Comparison of ENCODE assay signal across 20 cellular contexts in the genomic region with DNA sequence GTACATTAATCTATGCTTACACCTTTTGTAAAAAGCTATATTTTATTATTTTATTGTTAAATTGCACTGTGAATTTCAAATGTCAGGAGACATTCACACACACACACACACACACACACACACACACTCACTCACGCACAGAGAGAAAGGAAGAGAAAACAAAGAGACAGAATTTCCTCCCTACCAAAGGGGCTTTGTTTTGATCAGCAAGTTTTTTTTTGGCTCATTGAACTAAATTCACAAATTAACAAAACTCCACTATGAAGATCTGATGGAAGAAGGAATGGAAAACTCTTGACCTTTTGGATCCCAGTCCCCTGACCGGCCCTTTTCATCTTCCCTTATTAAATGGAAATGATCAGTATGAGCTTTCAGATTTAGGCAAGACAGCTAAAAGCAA.
"Had no signal": no experiment of that assay in that cellular context is flagged by ENCODE, and none has a peak within 500 bp of the region (broad histone marks: within the 10 kb centered on the region; RNA-seq: fewer than 3 reads in every experiment).

No MANE protein-coding gene starts in this region.

- H3K4me1 ChIP-seq: thyroid gland, upper lobe of right lung had no signal

- H3K27ac ChIP-seq: hepatocyte, neutrophil, stomach, thyroid gland, upper lobe of right lung had no signal

- H2AFZ ChIP-seq: hepatocyte had no signal

- H3K4me3 ChIP-seq: hepatocyte, sigmoid colon, stomach, thyroid gland, upper lobe of right lung had no signal

- H3K9me3 ChIP-seq: neutrophil, sigmoid colon, stomach, thyroid gland, upper lobe of right lung had no signal

- H3K4me2 ChIP-seq: hepatocyte had no signal

- H3K27me3 ChIP-seq: hepatocyte, neutrophil, sigmoid colon, stomach, thyroid gland, upper lobe of right lung had no signal

- FAIRE-seq: bronchial epithelial cell, endometrium, keratinocyte, small intestine had no signal

- DNase-seq: activated CD4-positive, alpha-beta T cell treated with anti-CD3 and anti-CD28 coated beads for 36 hours; activated CD4-positive, CD25-positive, alpha-beta regulatory T cell; activated naive CD4-positive, alpha-beta T cell; activated T-cell treated with anti-CD3 and anti-CD28 coated beads for 4 hours; activated T-cell treated with anti-CD3 and anti-CD28 coated beads, Interleukin-2, amount 50 U/mL, for 72 hours; effector CD8-positive, alpha-beta T cell; left cardiac atrium; mesenchymal stem cell; naive thymus-derived CD8-positive, alpha-beta T cell; sigmoid colon; small intestine; stimulated activated CD4-positive, alpha-beta T cell treated with anti-CD3 and anti-CD28 coated beads, Interleukin-4, amount 100 ng/mL, for 24 hours; stomach; thyroid gland; upper lobe of right lung had no signal

- H3K36me3 ChIP-seq: neutrophil, sigmoid colon, stomach, thyroid gland, upper lobe of right lung had no signal
